In genomic region chr17:62080647-62081046, GRCh38 we compare ENCODE assay signal across 22 cellular contexts. TPM values are rescaled to one million over a fixed set of nuclear protein-coding genes. Genes with fewer than 3 reads are reported as not detected.
DNase-seq lines count a peak whose midpoint lies in the region; ATAC-seq, FAIRE-seq and TF ChIP-seq lines count a peak whose summit lies in the region.
"Had no signal": no experiment of that assay in that cellular context is flagged by ENCODE, and none has a peak within 500 bp of the region (broad histone marks: within the 10 kb centered on the region; RNA-seq: fewer than 3 reads in every experiment).

No MANE protein-coding gene starts in this region.

- no peak overlapping the region for H2AK9ac ChIP-seq in IMR-90 (replicated peaks; ENCODE audit: low read depth, low read length, poor library complexity)

- no peak overlapping the region for H3K23ac ChIP-seq in IMR-90 (ENCODE audit: low read depth, low read length)
- no peak overlapping the region for H3K23ac ChIP-seq in H1 (ENCODE audit: insufficient read length)

- H2BK15ac ChIP-seq in IMR-90 (ENCODE audit: low read depth, low read length), result no peak overlapping the region
- no peak overlapping the region for H2BK15ac ChIP-seq in H1 (ENCODE audit: low read length)

- H3K4ac ChIP-seq in IMR-90 (ENCODE audit: low read depth, low read length) (no peak overlapping the region), H1 (replicated peaks; ENCODE audit: insufficient read length, low read depth, low read length) (no peak overlapping the region)

- ATAC-seq in SK-N-SH treated with all-trans-retinoic acid at 6 μM for 48 hours (no peak), IMR-90 (ENCODE audit: low read depth) (no peak), HG03280 (IDR thresholded peaks at IDR 0.05; ENCODE audit: unreplicated experiment) (no peak), HG03342 (IDR thresholded peaks at IDR 0.05; ENCODE audit: unreplicated experiment) (no peak)

- H2AFZ ChIP-seq in SK-N-SH (ENCODE audit: low read depth) (no peak overlapping the region), IMR-90 (replicated peaks; ENCODE audit: low read length, poor library complexity) (no peak overlapping the region), H1 (ENCODE audit: low read length) (peak overlapping the region; percentile 55; the same call in 1 of the 2 replicates)

- H3K14ac ChIP-seq in IMR-90 (replicated peaks; ENCODE audit: low read depth, low read length), result no peak overlapping the region
- H3K14ac ChIP-seq in H1 (ENCODE audit: insufficient read length), result no peak overlapping the region

- H2BK5ac ChIP-seq in IMR-90 (ENCODE audit: low read depth, low read length, poor library complexity, severe bottlenecking), result no peak overlapping the region
- no peak overlapping the region for H2BK5ac ChIP-seq in H1 (ENCODE audit: low read depth, low read length)

- dilution Hi-C loops in IMR-90 (cut with HindIII; ENCODE audit: low sequenced_read_pairs, unreplicated experiment), result no loop called here

- no TSS peak for BruUV-seq in IMR-90 (replicated peaks; lab: Mats Ljungman, UMichigan)

- H4K91ac ChIP-seq in IMR-90 (ENCODE audit: insufficient read depth, low read depth, low read length) (no peak overlapping the region), H1 (replicated peaks; ENCODE audit: insufficient read length, low read length) (no peak overlapping the region)

- H3K79me1 ChIP-seq in IMR-90 (ENCODE audit: low read depth in 1 of 2, low read length in 2 of 2) (no peaks in the 10 kb centered on the region), H1 (ENCODE audit: low read depth, low read length) (no peaks in the 10 kb centered on the region)

- TF ChIP-seq CTCF in SK-N-SH (IDR thresholded peaks at IDR 0.05) (no peak), IMR-90 (conservative IDR thresholded peaks at IDR 0.05; ENCODE audit: low read depth, low read length) (no peak), H1 (IDR thresholded peaks at IDR 0.05; ENCODE audit: control extremely low read depth in 1 of 3, insufficient read depth in 1 of 3, low read depth in 1 of 3, low read length in 3 of 3) (no peak)

- no peak overlapping the region for H4K5ac ChIP-seq in IMR-90 (ENCODE audit: low read depth, low read length)
- no peak overlapping the region for H4K5ac ChIP-seq in H1 (ENCODE audit: insufficient read length, low read depth, low read length)

- H3K27me3 ChIP-seq in SK-N-SH (ENCODE audit: insufficient read depth), result peaks cover 8% of the 10 kb centered on the region; the same call in 1 of the 2 replicates
- peaks cover 16% of the 10 kb centered on the region for H3K27me3 ChIP-seq in IMR-90 (ENCODE audit: control insufficient read depth, insufficient read depth, low read length)
- no peaks in the 10 kb centered on the region for H3K27me3 ChIP-seq in H1 (replicated peaks in 1 of 4; ENCODE audit: control insufficient read depth in 3 of 4, extremely low read depth in 1 of 4, insufficient read depth in 3 of 4, low read length in 3 of 4)
- H3K27me3 ChIP-seq: BE2C, BLaER1 had no signal

- H3K4me3 ChIP-seq in SK-N-SH (ENCODE audit: low read depth in 2 of 2, low read length in 1 of 2) (no peak overlapping the region), IMR-90 (ENCODE audit: insufficient read depth, low read depth, low read length) (no peak overlapping the region), H1 (ENCODE audit: extremely low read depth in 1 of 4, insufficient read depth in 2 of 4, low read depth in 3 of 4, low read length in 4 of 4) (no peak overlapping the region)
- H3K4me3 ChIP-seq: BLaER1 had no signal

- TF ChIP-seq RAD21 in SK-N-SH (IDR thresholded peaks at IDR 0.05; ENCODE audit: low read length) (no peak), IMR-90 (IDR thresholded peaks at IDR 0.05; ENCODE audit: low read length) (no peak), H1 (IDR thresholded peaks at IDR 0.05 in 1 of 2, conservative IDR thresholded peaks at IDR 0.05 in 1 of 2; ENCODE audit: low read depth in 2 of 2, low read length in 2 of 2) (no peak)

- H3K27ac ChIP-seq in SK-N-SH (ENCODE audit: low read depth in 2 of 2, low read length in 1 of 2) (no peak overlapping the region), IMR-90 (ENCODE audit: insufficient read depth, low read length) (no peak overlapping the region), H1 (ENCODE audit: low read depth, low read length) (no peak overlapping the region)
- H3K27ac ChIP-seq: 22Rv1, BLaER1 had no signal

- no peak overlapping the region for H2BK20ac ChIP-seq in IMR-90 (ENCODE audit: low read depth, low read length)
- no peak overlapping the region for H2BK20ac ChIP-seq in H1 (ENCODE audit: low read length)

- H3K4me1 ChIP-seq in SK-N-SH (ENCODE audit: control insufficient read depth in 1 of 2, insufficient read depth in 2 of 2, low read depth in 1 of 2, low read length in 1 of 2) (no peaks in the 10 kb centered on the region), IMR-90 (ENCODE audit: control insufficient read depth, insufficient read depth, low read length) (no peaks in the 10 kb centered on the region), H1 (replicated peaks in 1 of 4; ENCODE audit: control insufficient read depth in 3 of 4, insufficient read depth in 4 of 4, low read length in 3 of 4) (peaks cover 0 to 4% (median 0%) of the 10 kb centered on the region in 4 experiments; a peak in 1 of 7 replicates)
- H3K4me1 ChIP-seq: BE2C had no signal

- no peaks in the 10 kb centered on the region for H3K79me2 ChIP-seq in SK-N-SH (ENCODE audit: insufficient read depth)
- H3K79me2 ChIP-seq in H1 (ENCODE audit: control insufficient read depth in 1 of 2, insufficient read depth in 2 of 2, low read length in 2 of 2), result no peaks in the 10 kb centered on the region

- H3K18ac ChIP-seq in IMR-90 (ENCODE audit: low read depth, low read length), result no peak overlapping the region
- no peak overlapping the region for H3K18ac ChIP-seq in H1 (ENCODE audit: extremely low read depth, low read length)

- H4K20me1 ChIP-seq in SK-N-SH (ENCODE audit: insufficient read depth) (no peaks in the 10 kb centered on the region), IMR-90 (ENCODE audit: insufficient read depth, low read length) (no peaks in the 10 kb centered on the region), H1 (replicated peaks in 1 of 2; ENCODE audit: control insufficient read depth in 1 of 2, insufficient read depth in 2 of 2, low read length in 2 of 2) (no peaks in the 10 kb centered on the region)
- H4K20me1 ChIP-seq: BLaER1 had no signal

- no peak overlapping the region for H3K9ac ChIP-seq in SK-N-SH
- no peak overlapping the region for H3K9ac ChIP-seq in IMR-90 (ENCODE audit: low read depth, low read length)
- no peak overlapping the region for H3K9ac ChIP-seq in H1 (replicated peaks in 1 of 4; ENCODE audit: extremely low read depth in 1 of 4, low read depth in 3 of 4, low read length in 3 of 4)
- H3K9ac ChIP-seq: BLaER1 had no signal

- TF ChIP-seq POLR2A in IMR-90 (IDR thresholded peaks at IDR 0.05; ENCODE audit: low read depth, low read length) (no peak), H1 (IDR thresholded peaks at IDR 0.05; ENCODE audit: control extremely low read depth in 1 of 2, low read depth in 2 of 2, low read length in 2 of 2) (no peak)

- H4K8ac ChIP-seq in IMR-90 (ENCODE audit: low read depth in 2 of 2, low read length in 2 of 2), result no peak overlapping the region
- H4K8ac ChIP-seq in H1 (ENCODE audit: extremely low read depth, insufficient read depth, low read length), result no peak overlapping the region

- POLR2A ChIA-PET in SK-N-SH (lab: Yijun Ruan, JAX) (no interaction called here), IMR-90 (lab: Charles Lee; ENCODE audit: unreplicated experiment) (no interaction called here), H1 (lab: Charles Lee; ENCODE audit: partially characterized antibody) (no interaction called here)

- no peak overlapping the region for H3K56ac ChIP-seq in IMR-90 (ENCODE audit: extremely low read depth, insufficient read depth, low read length)
- no peak overlapping the region for H3K56ac ChIP-seq in H1 (replicated peaks; ENCODE audit: insufficient read length, low read depth, low read length)

- CTCF ChIA-PET in SK-N-SH (lab: Yijun Ruan, JAX) (no interaction called here), IMR-90 (lab: Yijun Ruan, JAX) (no interaction called here), H1 (lab: Charles Lee; ENCODE audit: partially characterized antibody) (no interaction called here)

- no peaks in the 10 kb centered on the region for H3F3A ChIP-seq in SK-N-SH (replicated peaks; ENCODE audit: insufficient read depth)

- TF ChIP-seq EP300 in SK-N-SH (IDR thresholded peaks at IDR 0.05; ENCODE audit: borderline replicate concordance in 1 of 2, low read depth in 1 of 2, low read length in 1 of 2) (no peak), H1 (IDR thresholded peaks at IDR 0.05; ENCODE audit: borderline replicate concordance in 1 of 2, low read depth in 2 of 2, low read length in 2 of 2) (no peak)

- intact Hi-C loops in IMR-90 (cut with micrococcal nuclease), result no loop called here

- no peaks in the 10 kb centered on the region for H3K9me2 ChIP-seq in SK-N-SH

- in situ Hi-C loops in IMR-90 (cut with MboI; ENCODE audit: low sequenced_read_pairs), result no loop called here
- in situ Hi-C loops in SK-MEL-5 (cut with HindIII; ENCODE audit: low pct_unique_long_range_greater_than_20kb, low sequenced_read_pairs), result no loop called here

- H3K36me3 ChIP-seq in SK-N-SH (replicated peaks in 1 of 2; ENCODE audit: control insufficient read depth in 1 of 2, insufficient read depth in 2 of 2, low read length in 1 of 2) (no peaks in the 10 kb centered on the region), IMR-90 (ENCODE audit: control insufficient read depth, insufficient read depth, low read length) (no peaks in the 10 kb centered on the region), H1 (ENCODE audit: control insufficient read depth in 2 of 4, insufficient read depth in 4 of 4, low read length in 3 of 4) (no peaks in the 10 kb centered on the region)
- H3K36me3 ChIP-seq: BE2C, BLaER1 had no signal

- H3K4me2 ChIP-seq in SK-N-SH (no peak overlapping the region), IMR-90 (ENCODE audit: low read depth, low read length) (no peak overlapping the region), H1 (ENCODE audit: insufficient read depth in 1 of 2, low read depth in 2 of 2, low read length in 2 of 2) (no peak overlapping the region)
- H3K4me2 ChIP-seq: BLaER1 had no signal

- H2BK120ac ChIP-seq in IMR-90 (ENCODE audit: low read depth, low read length) (no peak overlapping the region), H1 (replicated peaks; ENCODE audit: low read depth, low read length) (no peak overlapping the region)

- no peaks in the 10 kb centered on the region for H3K23me2 ChIP-seq in H1 (ENCODE audit: low read depth, low read length)

- no peaks in the 10 kb centered on the region for H3K9me3 ChIP-seq in SK-N-SH
- no peaks in the 10 kb centered on the region for H3K9me3 ChIP-seq in IMR-90 (ENCODE audit: control insufficient read depth, insufficient read depth, low read length)
- H3K9me3 ChIP-seq in H1 (ENCODE audit: insufficient read depth in 2 of 2, low read depth in 1 of 2, low read length in 1 of 2), result 0 out of 4 replicates have a peak, but pooled peaks cover 0 to 3% of the 10 kb centered on the region in 2 experiments
- H3K9me3 ChIP-seq: BE2C, BLaER1 had no signal

- H3K9me1 ChIP-seq in IMR-90 (ENCODE audit: insufficient read depth, low read length), result no peaks in the 10 kb centered on the region

- no peak for FAIRE-seq in H1 (lab: Jason Lieb, UNC)
- FAIRE-seq: G401.6, GM12891, GM19239 had no signal

- 80% methylated on average over 4 of the region's 4 CpGs for WGBS in SK-N-SH (ENCODE audit: low lambda C conversion rate)
- WGBS in IMR-90 (ENCODE audit: extremely low coverage in 2 of 2, insufficient read length in 1 of 2), 2 experiments, result 56% methylated on average over 1 of the region's 4 CpGs; no CpG with 5 or more reads in 1 of the 2 experiments
- WGBS in H1 (ENCODE audit: extremely low coverage in 1 of 2, insufficient coverage in 1 of 2, insufficient read length in 1 of 2, insufficient replicate concordance in 2 of 2, low coverage in 1 of 2, low lambda C conversion rate in 2 of 2, missing lambda C conversion rate in 1 of 2), 2 experiments, result 92% methylated on average over 4 of the region's 4 CpGs; no CpG with 5 or more reads in 1 of the 2 experiments

- H2AK5ac ChIP-seq in IMR-90 (ENCODE audit: low read depth, low read length) (no peak overlapping the region), H1 (ENCODE audit: low read depth, low read length) (no peak overlapping the region)

- DNase-seq in SK-N-SH (no peak), IMR-90 (no peak), SK-MEL-5 (ENCODE audit: low read depth, low spot score) (peak; percentile 51), H1 (ENCODE audit: low read depth in 1 of 2, low spot score in 2 of 2) (no peak), DMS 273 (lab: John Stamatoyannopoulos, UW; ENCODE audit: unreplicated experiment) (no peak)
- DNase-seq: ACHN; BE2C; C1 segment of cervical spinal cord; CD4-positive, alpha-beta memory T cell; CD4-positive, CD25-positive, alpha-beta regulatory T cell; CD8-positive, alpha-beta memory T cell; COR-L47; DMS79 treated with DMSO at 0.1 percent for 48 hours; GF-D8 had no signal

- H2BK12ac ChIP-seq in H1 (ENCODE audit: low read depth, low read length), result no peak overlapping the region

RNA-seq across cellular contexts. Expression of gene MED13, which starts 15.6 kb away (rescaled TPM):
- polyA plus RNA-seq in SK-N-SH (2012; rRNA removed), result 6.3 and 9.2 TPM in 2 replicates
- 8.7 and 9.3 TPM in 2 replicates for polyA plus RNA-seq in SK-N-SH (2012; cell fraction: cytosol; rRNA removed)
- polyA plus RNA-seq in SK-N-SH (2012; cell fraction: nucleus; rRNA removed), result 10.0 and 18.3 TPM in 2 replicates
- total RNA-seq in IMR-90 (2012; rRNA removed), result 51.1 and 67.2 TPM in 2 replicates
- polyA plus RNA-seq in IMR-90 (2012; rRNA removed), result 7.1 and 9.7 TPM in 2 replicates
- polyA plus RNA-seq in IMR-90 (2012; cell fraction: cytosol; rRNA removed), result 1.5 and 3.2 TPM in 2 replicates
- polyA plus RNA-seq in IMR-90 (2012; cell fraction: nucleus; rRNA removed; ENCODE audit: low replicate concordance), result 2.9 and 17.1 TPM in 2 replicates
- total RNA-seq in SK-MEL-5 (2014; rRNA removed; shearing (Covaris generic)), result 42.4 and 44.5 TPM in 2 replicates
- polyA plus RNA-seq in SK-MEL-5 (2015; cell fraction: cytosol; rRNA removed), result 16.9 and 24.6 TPM in 2 replicates
- 26.4 and 28.0 TPM in 2 replicates for polyA plus RNA-seq in SK-MEL-5 (2015; cell fraction: nucleus; rRNA removed)
- total RNA-seq in H1 (2021; fragmentation: NEBNext Ultra II Directional; extraction: Animal tissue kit (Norgen Biotek cat#: 25700)), result 42.0 and 44.8 TPM in 2 replicates
- polyA plus RNA-seq in H1 (2011; rRNA removed), result 8.6 and 11.3 TPM in 2 replicates
- polyA plus RNA-seq in H1 (2011; cell fraction: cytosol; rRNA removed), result 11.0 TPM
- polyA plus RNA-seq in H1 (2011; cell fraction: nucleus; rRNA removed), result 18.8 TPM
- polyA plus RNA-seq in H1 (2012, experiment 1 of 2), result 9.4 to 14.4 TPM (median 12.3 TPM) in 4 replicates
- polyA plus RNA-seq in H1 (2012, experiment 2 of 2), result 0.72 TPM
- polyA plus RNA-seq in H1 (2013, experiment 1 of 2), result 12.3 TPM
- polyA plus RNA-seq in H1 (2013, experiment 2 of 2), result 11.3 TPM
- 155 and 179 TPM in 2 replicates for polyA minus RNA-seq in H1 (2011; rRNA and poly(A)+ RNA removed)
- 48.3 TPM for polyA minus RNA-seq in H1 (2011; cell fraction: cytosol; rRNA and poly(A)+ RNA removed)
- 129 TPM for polyA minus RNA-seq in H1 (2011; cell fraction: nucleus; rRNA and poly(A)+ RNA removed)

Comparison
In these comparisons a context has a peak if more than half of its experiments do, and no peak if none do; other contexts are left out.
1. Of the 17 proteins assayed by ChIP-seq in both H1 and SK-N-SH: peak only in H1: none; only in SK-N-SH: RFX5; in both: none; in neither: 16.